33 cellular contexts compared by ENCODE assay signal in genomic region chr4:38696697-38697096, GRCh38. TPM values are rescaled to one million over a fixed set of nuclear protein-coding genes. Genes with fewer than 3 reads are reported as not detected.
DNase-seq lines count a peak whose midpoint lies in the region; ATAC-seq and TF ChIP-seq lines count a peak whose summit lies in the region.
"Had no signal": no experiment of that assay in that cellular context is flagged by ENCODE, and none has a peak within 500 bp of the region (broad histone marks: within the 10 kb centered on the region; RNA-seq: fewer than 3 reads in every experiment).

No MANE protein-coding gene starts in this region.

- no peaks in the 10 kb centered on the region for H3K27me3 Mint-ChIP-seq in activated T-helper 17 cell treated with anti-CD3 and anti-CD28 coated beads, Interleukin-2, amount 50 U/mL, for 72 hours
- peaks cover 21% of the 10 kb centered on the region for H3K27me3 Mint-ChIP-seq in activated T-helper 2 cell treated with anti-CD3 and anti-CD28 coated beads, Interferon-gamma antibody, Interleukin-2, Interleukin-4, amounts not matched to agents 10 μg/mL and 5 μg/mL and 100 μg/mL, durations not matched to agents 14 hours and 24 hours and 36 hours (ENCODE audit: low read depth)
- H3K27me3 Mint-ChIP-seq: activated CD4-positive, alpha-beta memory T cell treated with anti-CD3 and anti-CD28 coated beads for 36 hours; memory B cell had no signal

- peak overlapping the region; percentile 42 for H3K27ac Mint-ChIP-seq in activated T-helper 17 cell treated with anti-CD3 and anti-CD28 coated beads, Interleukin-2, amount 50 U/mL, for 72 hours
- no peak overlapping the region for H3K27ac Mint-ChIP-seq in activated T-helper 2 cell treated with anti-CD3 and anti-CD28 coated beads, Interferon-gamma antibody, Interleukin-2, Interleukin-4, amounts not matched to agents 10 μg/mL and 5 μg/mL and 100 μg/mL, durations not matched to agents 14 hours and 24 hours and 36 hours
- H3K27ac Mint-ChIP-seq: activated CD4-positive, alpha-beta memory T cell treated with anti-CD3 and anti-CD28 coated beads for 36 hours; CD8-positive, alpha-beta T cell; memory B cell; T-helper 2 cell treated with Interferon-gamma antibody and Interleukin-4, amounts not matched to agents 5 μg/mL and 100 μg/mL, for 36 hours had no signal

- no peak overlapping the region for H3K4me3 Mint-ChIP-seq in activated T-helper 17 cell treated with anti-CD3 and anti-CD28 coated beads, Interleukin-2, amount 50 U/mL, for 72 hours
- H3K4me3 Mint-ChIP-seq in activated T-helper 2 cell treated with anti-CD3 and anti-CD28 coated beads, Interferon-gamma antibody, Interleukin-2, Interleukin-4, amounts not matched to agents 10 μg/mL and 5 μg/mL and 100 μg/mL, durations not matched to agents 14 hours and 24 hours and 36 hours (ENCODE audit: low read depth), result no peak overlapping the region
- H3K4me3 Mint-ChIP-seq: activated CD4-positive, alpha-beta memory T cell treated with anti-CD3 and anti-CD28 coated beads for 36 hours; activated T-cell treated with anti-CD3 and anti-CD28 coated beads, Interleukin-2, amount 50 U/mL, for 72 hours; CD8-positive, alpha-beta T cell; memory B cell; T-helper 2 cell treated with Interferon-gamma antibody and Interleukin-4, amounts not matched to agents 5 μg/mL and 100 μg/mL, for 36 hours had no signal

- no peak for TF ChIP-seq POLR2A in sigmoid colon (IDR thresholded peaks at IDR 0.05)

- TF ChIP-seq EP300 in sigmoid colon (IDR thresholded peaks at IDR 0.05), result no peak

- H3K27me3 ChIP-seq in sigmoid colon, result no peaks in the 10 kb centered on the region
- H3K27me3 ChIP-seq: BE2C, body of pancreas, MG63, tibial nerve had no signal

- H3K9me3 Mint-ChIP-seq in activated T-helper 17 cell treated with anti-CD3 and anti-CD28 coated beads, Interleukin-2, amount 50 U/mL, for 72 hours, result no peaks in the 10 kb centered on the region
- H3K9me3 Mint-ChIP-seq in activated T-helper 2 cell treated with anti-CD3 and anti-CD28 coated beads, Interferon-gamma antibody, Interleukin-2, Interleukin-4, amounts not matched to agents 10 μg/mL and 5 μg/mL and 100 μg/mL, durations not matched to agents 14 hours and 24 hours and 36 hours, result no peaks in the 10 kb centered on the region
- H3K9me3 Mint-ChIP-seq: activated CD4-positive, alpha-beta memory T cell treated with anti-CD3 and anti-CD28 coated beads for 36 hours; activated T-cell treated with anti-CD3 and anti-CD28 coated beads, Interleukin-2, amount 50 U/mL, for 72 hours; CD8-positive, alpha-beta T cell; memory B cell; T-helper 2 cell treated with Interferon-gamma antibody and Interleukin-4, amounts not matched to agents 5 μg/mL and 100 μg/mL, for 36 hours had no signal

- peaks cover 0 to 45% (median 33%) of the 10 kb centered on the region in 4 donors for H3K4me1 ChIP-seq in sigmoid colon
- H3K4me1 ChIP-seq: BE2C had no signal

- intact Hi-C loops in Right ventricle myocardium inferior (cut with DNase I) (no loop called here), left cardiac atrium (cut with DNase I) (no loop called here), sigmoid colon (cut with DNase I) (no loop called here)
- intact Hi-C loops in activated T-helper 2 cell treated with anti-CD3 and anti-CD28 coated beads, Interferon-gamma antibody, Interleukin-2, Interleukin-4, amounts not matched to agents 10 μg/mL and 5 μg/mL and 100 μg/mL, durations not matched to agents 14 hours and 24 hours and 36 hours (cut with micrococcal nuclease), result no loop called here

- no peaks in the 10 kb centered on the region for H3K9me3 ChIP-seq in sigmoid colon
- H3K9me3 ChIP-seq: BE2C, body of pancreas, HAP-1, MG63, tibial nerve had no signal

- peaks cover 77% of the 10 kb centered on the region for H3K36me3 Mint-ChIP-seq in activated T-helper 17 cell treated with anti-CD3 and anti-CD28 coated beads, Interleukin-2, amount 50 U/mL, for 72 hours (ENCODE audit: low read depth)
- peaks cover 9% of the 10 kb centered on the region for H3K36me3 Mint-ChIP-seq in activated T-helper 2 cell treated with anti-CD3 and anti-CD28 coated beads, Interferon-gamma antibody, Interleukin-2, Interleukin-4, amounts not matched to agents 10 μg/mL and 5 μg/mL and 100 μg/mL, durations not matched to agents 14 hours and 24 hours and 36 hours (ENCODE audit: low read depth)

- 15 to 43% methylated on average over 2 of the region's 2 CpGs for WGBS in sigmoid colon, 2 donors

- no peak overlapping the region for H3K4me3 ChIP-seq in sigmoid colon
- H3K4me3 ChIP-seq: body of pancreas, HAP-1, MG63, tibial nerve had no signal

- peaks cover 4% of the 10 kb centered on the region for H3K4me1 Mint-ChIP-seq in activated T-helper 17 cell treated with anti-CD3 and anti-CD28 coated beads, Interleukin-2, amount 50 U/mL, for 72 hours
- H3K4me1 Mint-ChIP-seq in activated T-helper 2 cell treated with anti-CD3 and anti-CD28 coated beads, Interferon-gamma antibody, Interleukin-2, Interleukin-4, amounts not matched to agents 10 μg/mL and 5 μg/mL and 100 μg/mL, durations not matched to agents 14 hours and 24 hours and 36 hours (ENCODE audit: low read depth), result no peaks in the 10 kb centered on the region
- H3K4me1 Mint-ChIP-seq: memory B cell had no signal

- peak overlapping the region in 3 of 4 donors; percentile 3 to 49 (median 38) for H3K27ac ChIP-seq in sigmoid colon
- H3K27ac ChIP-seq: body of pancreas, epithelial cell of prostate, tibial nerve had no signal

- ATAC-seq in Right ventricle myocardium inferior (peak; percentile 24), left cardiac atrium (no peak), GM21786 (IDR thresholded peaks at IDR 0.05; ENCODE audit: unreplicated experiment) (no peak)
- ATAC-seq in activated T-helper 17 cell treated with anti-CD3 and anti-CD28 coated beads, Interleukin-2, amount 50 U/mL, for 72 hours (replicated peaks), result no peak
- ATAC-seq: activated T-cell treated with anti-CD3 and anti-CD28 coated beads, Interleukin-2, amount 50 U/mL, for 72 hours; body of pancreas; CD8-positive, alpha-beta T cell; left colon; Panc1 had no signal

- H3K36me3 ChIP-seq in sigmoid colon, result peaks cover 13 to 55% (median 25%) of the 10 kb centered on the region in 4 donors

- DNase-seq in Right ventricle myocardium inferior (ENCODE audit: missing footprints) (no peak), left cardiac atrium (no peak), fibroblast of peridontal ligament (ENCODE audit: extremely low read depth) (peak; percentile 39), sigmoid colon (no peak), SIG-M5 (lab: John Stamatoyannopoulos, UW) (no peak)
- no peak for DNase-seq in activated T-helper 2 cell treated with anti-CD3 and anti-CD28 coated beads, Interferon-gamma antibody, Interleukin-2, Interleukin-4, amounts not matched to agents 10 μg/mL and 5 μg/mL and 100 μg/mL, durations not matched to agents 14 hours and 24 hours and 36 hours (ENCODE audit: low spot score)
- DNase-seq: activated CD4-positive, alpha-beta memory T cell treated with anti-CD3 and anti-CD28 coated beads for 36 hours; activated CD4-positive, alpha-beta T cell treated with anti-CD3 and anti-CD28 coated beads for 1 hour; activated naive CD4-positive, alpha-beta T cell treated with Interleukin-2 at 50 U/mL for 16 hours; activated T-cell treated with anti-CD3 and anti-CD28 coated beads, Interleukin-2, amount 50 U/mL, for 72 hours; BE2C; body of pancreas; CD8-positive, alpha-beta T cell; DMS153; effector CD4-positive, alpha-beta T cell; GDM1; KG1; left colon; MG63; NCI-H1105 treated with DMSO at 0.1 percent for 48 hours; NCI-H1930; NCI-H526 treated with DMSO at 0.1 percent for 48 hours; posterior cingulate gyrus; SHP77 treated with DMSO at 0.1 percent for 48 hours; stimulated activated CD4-positive, alpha-beta T cell treated with anti-CD3 and anti-CD28 coated beads, Interleukin-4, amount 100 ng/mL, for 1 hour had no signal

- no peak for TF ChIP-seq CTCF in sigmoid colon (IDR thresholded peaks at IDR 0.05)

RNA-seq across cellular contexts. Expression of gene KLF3, which starts 32.7 kb away (rescaled TPM):
- total RNA-seq in Right ventricle myocardium inferior (18.9 TPM), left cardiac atrium (10 to 100 TPM; 20.6 to 29.5 TPM), sigmoid colon (10 to 100 TPM; 29.2 to 43.5 (median 38.0) TPM)
- 1 to 10 TPM; 4.3 to 5.5 TPM for total RNA-seq in activated T-helper 17 cell treated with anti-CD3 and anti-CD28 coated beads, Interleukin-2, amount 50 U/mL, for 72 hours
- 10 to 100 TPM; 38.6 to 64.0 (median 48.6) TPM for polyA plus RNA-seq in sigmoid colon
- 0.62 and 0.71 TPM in 2 replicates for total RNA-seq in activated T-helper 2 cell treated with anti-CD3 and anti-CD28 coated beads, Interferon-gamma antibody, Interleukin-2, Interleukin-4, amounts not matched to agents 10 μg/mL and 5 μg/mL and 100 μg/mL, durations not matched to agents 14 hours and 24 hours and 36 hours
